Comparison of ENCODE assay signal across 8 cellular contexts in genomic region chr10:32346551-32347362, GRCh38. TPM values are rescaled to one million over a fixed set of nuclear protein-coding genes. Genes with fewer than 3 reads are reported as not detected.
A peak's percentile ranks its signal among the peaks of the same experiment; 100 is the strongest.
DNase-seq lines count a peak whose midpoint lies in the region; ATAC-seq and TF ChIP-seq lines count a peak whose summit lies in the region.

TSS of gene EPC1 (minus strand) at chr10:32347158. CDS start at chr10:32346915, 243 bp downstream.

- H3K27me3 ChIP-seq in SJCRH30 (no peaks in the 10 kb centered on the region), gastroesophageal sphincter (no peaks in the 10 kb centered on the region)

- peak; percentile 90 to 93 for TF ChIP-seq POLR2A in gastroesophageal sphincter (IDR thresholded peaks at IDR 0.05)

- H3K36me3 ChIP-seq in SJCRH30 = peaks cover 26% of the 10 kb centered on the region
- no peaks in the 10 kb centered on the region for H3K36me3 ChIP-seq in gastroesophageal sphincter

- ATAC-seq in GM21737 (IDR thresholded peaks at IDR 0.05; ENCODE audit: unreplicated experiment) = peak; percentile 45
- peak; percentile 90 for ATAC-seq in gastroesophageal sphincter

- H3K9me3 ChIP-seq in SJCRH30 (replicated peaks) (no peaks in the 10 kb centered on the region), gastroesophageal sphincter (no peaks in the 10 kb centered on the region)

- TF ChIP-seq CTCF in gastroesophageal sphincter (IDR thresholded peaks at IDR 0.05) = no peak

- H3K4me3 ChIP-seq in SJCRH30 (peak within 1 kb of the TSS; percentile 97), gastroesophageal sphincter (peak within 1 kb of the TSS; percentile 75 to 78)

- no peak for TF ChIP-seq EP300 in gastroesophageal sphincter (IDR thresholded peaks at IDR 0.05)

- WGBS in gastroesophageal sphincter (ENCODE audit: low coverage in 1 of 2), 2 donors = 0% methylated on average over 4 to 7 of the region's 97 CpGs

- peaks cover 4% of the 10 kb centered on the region; the same call in 1 of the 2 replicates for H3K4me1 ChIP-seq in SJCRH30
- peaks cover 8 to 83% (median 22%) of the 10 kb centered on the region in 3 donors for H3K4me1 ChIP-seq in gastroesophageal sphincter

- DNase-seq in EL (peak; percentile 86), KG1 (lab: John Stamatoyannopoulos, UW) (peak; percentile 76), SJCRH30 (peak; percentile 87 to 91), nucleus accumbens (lab: John Stamatoyannopoulos, UW) (peak in 54 of 56 donors; percentile 40 to 96 (median 84)), superior temporal gyrus (ENCODE audit: extremely low spot score) (peak; percentile 86)
- DNase-seq in activated naive CD4-positive, alpha-beta T cell treated with Interleukin-2 at 50 U/mL for 16 hours = peak; percentile 88

- peak within 1 kb of the TSS; percentile 100 for H3K27ac ChIP-seq in SJCRH30
- peak within 1 kb of the TSS; percentile 96 to 100 (median 98) for H3K27ac ChIP-seq in gastroesophageal sphincter

RNA-seq across cellular contexts. Expression of gene EPC1, which starts in this region (rescaled TPM):
- 22.5 and 29.6 TPM in 2 replicates for total RNA-seq in SJCRH30 (2014; rRNA removed; shearing (Covaris generic))
- 10 to 100 TPM; 24.1 to 61.3 (median 32.3) TPM for total RNA-seq in gastroesophageal sphincter

Comparison
In these comparisons a context has a peak if more than half of its experiments do, and no peak if none do; other contexts are left out.
1. Peak in every context shown above with its lines: DNase-seq, ATAC-seq, H3K4me3 ChIP-seq and H3K27ac ChIP-seq.